In genomic region chr11:65110354-65110861, GRCh38 we compare ENCODE assay signal across 8 cellular contexts. TPM values are rescaled to one million over a fixed set of nuclear protein-coding genes. Genes with fewer than 3 reads are reported as not detected.
DNase-seq lines count a peak whose midpoint lies in the region; ATAC-seq and TF ChIP-seq lines count a peak whose summit lies in the region.

No MANE protein-coding gene starts in this region.

- no peaks in the 10 kb centered on the region for H3K9me3 Mint-ChIP-seq in naive B cell

- H3K27ac Mint-ChIP-seq in naive B cell, result peak overlapping the region; percentile 37 to 98 (median 93)

- H3K4me3 Mint-ChIP-seq in naive B cell, result peak overlapping the region in 7 of 8 donors; percentile 15 to 93 (median 42)

- TF ChIP-seq CTCF in epithelial cell of proximal tubule (conservative IDR thresholded peaks at IDR 0.05; ENCODE audit: low read depth, low read length), result peak; percentile 97

- DNase-seq in ELR (ENCODE audit: low read depth), result peak; percentile 85
- peak; percentile 74 for DNase-seq in LHCN-M2 (ENCODE audit: low read depth)
- peak; percentile 99 for DNase-seq in activated T-cell treated with anti-CD3 and anti-CD28 coated beads for 4 hours
- no peak for DNase-seq in epithelial cell of proximal tubule (ENCODE audit: low read depth)
- peak; percentile 90 for DNase-seq in naive B cell
- peak; percentile 78 to 85 for DNase-seq in stimulated activated CD8-positive, alpha-beta memory T cell treated with anti-CD3 and anti-CD28 coated beads, Interleukin-7, amount 100 ng/mL, for 48 hours (ENCODE audit: extremely low read depth in 1 of 2, low read depth in 1 of 2)

- H3K27me3 Mint-ChIP-seq in naive B cell, result no peaks in the 10 kb centered on the region

- peaks cover 38 to 53% (median 40%) of the 10 kb centered on the region in 3 donors for H3K4me1 Mint-ChIP-seq in naive B cell

- peak overlapping the region; percentile 26 for H3K4me3 ChIP-seq in epithelial cell of proximal tubule (ENCODE audit: low read depth, low read length)

- no peaks in the 10 kb centered on the region for H3K36me3 Mint-ChIP-seq in naive B cell

- ATAC-seq in naive B cell (ENCODE audit: low read depth in 2 of 2) (peak; percentile 46 to 55), HG02840 (IDR thresholded peaks at IDR 0.05; ENCODE audit: low FRiP score, unreplicated experiment) (no peak)

TF ChIP-seq in PFSK-1, 5 proteins besides CTCF, POLR2A, EP300 and RAD21:
- TF ChIP-seq TAF1 (IDR thresholded peaks at IDR 0.05; ENCODE audit: borderline replicate concordance, insufficient read depth, low read length) (no peak), FOXP2 (optimal IDR thresholded peaks at IDR 0.05; ENCODE audit: borderline replicate concordance, extremely low read depth, extremely low read length, insufficient read depth) (no peak), POLR2AphosphoS5 (IDR thresholded peaks at IDR 0.05; ENCODE audit: low read depth, low read length) (0 out of 2 replicates have a peak, but pooled peaks have one; percentile 26)
TF ChIP-seq in PFSK-1: peak in this region for 1.

RNA-seq across cellular contexts. Expression of gene TM7SF2, which starts 1.3 kb away (rescaled TPM):
- total RNA-seq in LHCN-M2 (2014; rRNA removed) (0.96 and 3.3 TPM in 2 replicates), epithelial cell of proximal tubule (32.9 and 52.5 TPM in 2 replicates)
- 2.3 TPM for polyA plus RNA-seq in LHCN-M2 (2012)
- polyA plus RNA-seq in PFSK-1 (2012; ENCODE audit: insufficient read length, low read depth), result 27.4 TPM
- polyA plus RNA-seq in naive B cell (ENCODE audit: low read depth in 6 of 6), result 10 to 100 TPM; 11.6 to 18.4 (median 15.0) TPM

RNA-seq across cellular contexts. Expression of gene ZNHIT2, which starts 7.1 kb away (rescaled TPM):
- total RNA-seq in LHCN-M2 (2014; rRNA removed) (13.7 and 20.9 TPM in 2 replicates), epithelial cell of proximal tubule (31.9 and 37.1 TPM in 2 replicates)
- 10.4 TPM for polyA plus RNA-seq in LHCN-M2 (2012)
- 36.3 TPM for polyA plus RNA-seq in PFSK-1 (2012; ENCODE audit: insufficient read length, low read depth)
- polyA plus RNA-seq in naive B cell (ENCODE audit: low read depth in 6 of 6), result 10 to 100 TPM in 4 of 6 donors, 1 to 10 TPM in 2; 6.3 to 16.5 (median 14.1) TPM

RNA-seq across cellular contexts. Expression of gene FAU, which starts 11.5 kb away (rescaled TPM):
- total RNA-seq in LHCN-M2 (2014; rRNA removed), result 246 and 445 TPM in 2 replicates
- 1,302 TPM for polyA plus RNA-seq in LHCN-M2 (2012)
- polyA plus RNA-seq in PFSK-1 (2012; ENCODE audit: insufficient read length, low read depth), result 1,747 TPM
- 535 and 1,041 TPM in 2 replicates for total RNA-seq in epithelial cell of proximal tubule
- 1,000 to 10,000 TPM; 1,024 to 1,586 (median 1,385) TPM for polyA plus RNA-seq in naive B cell (ENCODE audit: low read depth in 6 of 6)

RNA-seq across cellular contexts. Expression of gene MRPL49, which starts 11.7 kb away (rescaled TPM):
- total RNA-seq in LHCN-M2 (2014; rRNA removed) (58.5 and 68.3 TPM in 2 replicates), epithelial cell of proximal tubule (77.5 and 126 TPM in 2 replicates)
- 41.6 TPM for polyA plus RNA-seq in LHCN-M2 (2012)
- polyA plus RNA-seq in PFSK-1 (2012; ENCODE audit: insufficient read length, low read depth), result 46.7 TPM
- 100 to 1,000 TPM in 3 of 6 donors, 10 to 100 TPM in 3; 68.8 to 111 (median 102) TPM for polyA plus RNA-seq in naive B cell (ENCODE audit: low read depth in 6 of 6)

RNA-seq across cellular contexts. Expression of gene VPS51, which starts 14.4 kb away (rescaled TPM):
- total RNA-seq in LHCN-M2 (2014; rRNA removed) (111 and 174 TPM in 2 replicates), epithelial cell of proximal tubule (227 and 342 TPM in 2 replicates)
- 46.2 TPM for polyA plus RNA-seq in LHCN-M2 (2012)
- 151 TPM for polyA plus RNA-seq in PFSK-1 (2012; ENCODE audit: insufficient read length, low read depth)
- 100 to 1,000 TPM in 2 of 6 donors, 10 to 100 TPM in 4; 80.5 to 106 (median 91.2) TPM for polyA plus RNA-seq in naive B cell (ENCODE audit: low read depth in 6 of 6)
